In genomic region chr2:231661422-231662027, GRCh38 we compare ENCODE assay signal across 8 cellular contexts. TPM values are rescaled to one million over a fixed set of nuclear protein-coding genes. Genes with fewer than 3 reads are reported as not detected.
A peak's percentile ranks its signal among the peaks of the same experiment; 100 is the strongest.
DNase-seq lines count a peak whose midpoint lies in the region; ATAC-seq and TF ChIP-seq lines count a peak whose summit lies in the region.

No MANE protein-coding gene starts in this region.

- peak overlapping the region; percentile 55 to 83 (median 71) for H3K4me2 ChIP-seq in BLaER1 treated with 17β-estradiol and CSF1 and Interleukin-3, amounts not matched to agents 10 nM and 100 nM

- TF ChIP-seq CTCF in NB4 (IDR thresholded peaks at IDR 0.05; ENCODE audit: low read depth, low read length) (no peak), neural crest cell (conservative IDR thresholded peaks at IDR 0.05) (no peak)

- H3K36me3 ChIP-seq in BLaER1 treated with 17β-estradiol and CSF1 and Interleukin-3, amounts not matched to agents 10 nM and 100 nM = no peaks in the 10 kb centered on the region
- H3K36me3 ChIP-seq in effector memory CD4-positive, alpha-beta T cell (ENCODE audit: control insufficient read depth, insufficient read depth, low read length) = no peaks in the 10 kb centered on the region

- H3K27ac ChIP-seq in BLaER1 treated with 17β-estradiol and CSF1 and Interleukin-3, amounts not matched to agents 10 nM and 100 nM = peak overlapping the region; percentile 90 to 99 (median 95)
- peak overlapping the region; percentile 96 for H3K27ac ChIP-seq in effector memory CD4-positive, alpha-beta T cell (ENCODE audit: insufficient read depth, low read length, poor library complexity, severe bottlenecking)

- peaks cover 27% of the 10 kb centered on the region for H3K4me1 Mint-ChIP-seq in neural crest cell

- peaks cover 2% of the 10 kb centered on the region for H3K9me3 Mint-ChIP-seq in neural crest cell

- H3K9ac ChIP-seq in BLaER1 treated with 17β-estradiol and CSF1 and Interleukin-3, amounts not matched to agents 10 nM and 100 nM = peak overlapping the region; percentile 76 to 96 (median 86)

- H3K27me3 Mint-ChIP-seq in neural crest cell (ENCODE audit: low read depth) = no peaks in the 10 kb centered on the region

- peak overlapping the region; percentile 38 for H3K27ac Mint-ChIP-seq in neural crest cell (ENCODE audit: unreplicated experiment)

- DNase-seq in NB4 (ENCODE audit: low read depth) = peak; percentile 78
- no peak for DNase-seq in effector memory CD4-positive, alpha-beta T cell
- no peak for DNase-seq in neural crest cell (ENCODE audit: low read depth, low spot score)
- no peak for DNase-seq in H4 (ENCODE audit: low spot score)
- DNase-seq in DMS153 treated with DMSO at 0.1 percent for 48 hours (lab: John Stamatoyannopoulos, UW; ENCODE audit: unreplicated experiment) = no peak

- H3K9me3 ChIP-seq in BLaER1 treated with 17β-estradiol and CSF1 and Interleukin-3, amounts not matched to agents 10 nM and 100 nM (replicated peaks in 1 of 11) = peaks cover 0 to 25% (median 11%) of the 10 kb centered on the region in 11 experiments; a peak in 10 of 22 replicates
- H3K9me3 ChIP-seq in effector memory CD4-positive, alpha-beta T cell (ENCODE audit: control insufficient read depth, low read length) = no peaks in the 10 kb centered on the region

- ATAC-seq in GM21423 (IDR thresholded peaks at IDR 0.05; ENCODE audit: unreplicated experiment) (no peak), GM21381 (IDR thresholded peaks at IDR 0.05; ENCODE audit: unreplicated experiment) (no peak)

- H3K4me1 ChIP-seq in BLaER1 treated with 17β-estradiol and CSF1 and Interleukin-3, amounts not matched to agents 10 nM and 100 nM = peaks cover 50 to 66% (median 56%) of the 10 kb centered on the region in 10 experiments
- no peaks in the 10 kb centered on the region for H3K4me1 ChIP-seq in effector memory CD4-positive, alpha-beta T cell (ENCODE audit: control insufficient read depth, insufficient read depth, low read length, poor library complexity, severe bottlenecking)

- H3K4me3 Mint-ChIP-seq in neural crest cell = no peak overlapping the region

- TF ChIP-seq POLR2A in NB4 (IDR thresholded peaks at IDR 0.05; ENCODE audit: extremely low read depth, insufficient read length) = no peak

- H3K36me3 Mint-ChIP-seq in neural crest cell (ENCODE audit: low read depth) = peaks cover 3% of the 10 kb centered on the region

- H3K4me3 ChIP-seq in BLaER1 treated with 17β-estradiol and CSF1 and Interleukin-3, amounts not matched to agents 10 nM and 100 nM = peak overlapping the region in 9 of 10 experiments; percentile 10 to 63 (median 42); a peak in 13 of 20 replicates
- peak overlapping the region; percentile 71 for H3K4me3 ChIP-seq in NB4 (ENCODE audit: low read depth, low read length)
- H3K4me3 ChIP-seq in effector memory CD4-positive, alpha-beta T cell (ENCODE audit: insufficient read depth, low read depth, low read length, poor library complexity, severe bottlenecking) = peak overlapping the region; percentile 56

- no peaks in the 10 kb centered on the region for H4K20me1 ChIP-seq in BLaER1 treated with 17β-estradiol and CSF1 and Interleukin-3, amounts not matched to agents 10 nM and 100 nM

- no peaks in the 10 kb centered on the region for H3K27me3 ChIP-seq in BLaER1 treated with 17β-estradiol and CSF1 and Interleukin-3, amounts not matched to agents 10 nM and 100 nM
- H3K27me3 ChIP-seq in effector memory CD4-positive, alpha-beta T cell (replicated peaks; ENCODE audit: control insufficient read depth, insufficient read depth, low read length, poor library complexity, severe bottlenecking) = no peaks in the 10 kb centered on the region

RNA-seq across cellular contexts. Expression of gene PTMA, which starts 46.8 kb away (rescaled TPM):
- 1,415 and 1,529 TPM in 2 replicates for total RNA-seq in neural crest cell
- total RNA-seq in H4 (2014; rRNA removed; shearing (Covaris generic)) = 1,956 and 2,048 TPM in 2 replicates
